8 cellular contexts compared by ENCODE assay signal in the genomic region with DNA sequence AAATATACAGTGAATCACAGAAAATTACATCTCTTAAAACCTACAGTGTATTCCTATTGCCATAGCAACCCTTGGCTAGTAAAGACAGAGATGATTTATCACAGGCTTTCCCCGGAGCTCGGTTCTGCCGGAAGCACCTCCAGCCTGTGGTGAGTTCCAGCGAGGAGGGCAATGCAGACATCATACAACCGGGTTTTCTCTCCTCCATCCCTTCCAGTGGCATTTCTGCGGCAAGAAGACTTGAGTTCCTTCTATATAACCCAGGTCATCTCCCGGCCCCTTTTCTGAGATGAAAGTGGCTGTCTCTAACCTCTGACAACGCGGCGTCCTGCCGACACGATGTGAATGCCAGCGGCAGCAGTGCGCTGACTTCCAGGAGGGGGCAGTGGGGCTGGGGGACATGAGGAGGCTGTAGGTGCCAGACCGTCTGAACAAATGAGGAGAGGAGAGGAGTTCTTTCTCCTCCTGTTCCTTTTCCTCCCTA.
A peak's percentile ranks its signal among the peaks of the same experiment; 100 is the strongest.
DNase-seq lines count a peak whose midpoint lies in the region; ATAC-seq and TF ChIP-seq lines count a peak whose summit lies in the region.

No MANE protein-coding gene starts in this region.

- peaks cover 9% of the 10 kb centered on the region for H3K27me3 Mint-ChIP-seq in activated CD4-positive, alpha-beta T cell treated with anti-CD3 and anti-CD28 coated beads for 36 hours
- H3K27me3 Mint-ChIP-seq in memory B cell: no peaks in the 10 kb centered on the region

- H3K9me3 ChIP-seq in HUES64 (ENCODE audit: insufficient read depth, low read depth, low read length): no peaks in the 10 kb centered on the region

- peaks cover 7% of the 10 kb centered on the region for H3K4me1 ChIP-seq in HUES64 (ENCODE audit: insufficient read depth, low read length)

- DNase-seq in GM04504 (ENCODE audit: low read depth) (peak; percentile 57), coronary artery (ENCODE audit: low spot score) (no peak), memory B cell (ENCODE audit: low spot score in 2 of 2) (peak; percentile 33 to 41)
- DNase-seq in activated CD4-positive, alpha-beta T cell treated with anti-CD3 and anti-CD28 coated beads for 36 hours: peak; percentile 73
- DNase-seq in stimulated activated CD8-positive, alpha-beta memory T cell treated with anti-CD3 and anti-CD28 coated beads, Interleukin-4, amount 100 ng/mL, for 48 hours: peak; percentile 60

- H3K36me3 Mint-ChIP-seq in activated CD4-positive, alpha-beta T cell treated with anti-CD3 and anti-CD28 coated beads for 36 hours (ENCODE audit: low read depth): no peaks in the 10 kb centered on the region
- peaks cover 2% of the 10 kb centered on the region for H3K36me3 Mint-ChIP-seq in memory B cell

- H3K4me3 Mint-ChIP-seq in activated CD4-positive, alpha-beta T cell treated with anti-CD3 and anti-CD28 coated beads for 36 hours: peak overlapping the region; percentile 71
- peak overlapping the region; percentile 78 for H3K4me3 Mint-ChIP-seq in memory B cell

- WGBS in HUES64: 24% methylated on average over 15 of the region's 15 CpGs

- H3K4me3 ChIP-seq in HUES64 (ENCODE audit: low read length): peak overlapping the region; percentile 8; the same call in 1 of the 2 replicates
- peak overlapping the region; percentile 55 for H3K4me3 ChIP-seq in coronary artery

- no peak overlapping the region for H3K27ac ChIP-seq in HUES64 (ENCODE audit: low read depth, low read length)
- no peak overlapping the region for H3K27ac ChIP-seq in coronary artery

- ATAC-seq in activated CD4-positive, alpha-beta T cell treated with anti-CD3 and anti-CD28 coated beads for 36 hours: peak; percentile 84
- ATAC-seq in memory B cell (ENCODE audit: low read depth): peak; percentile 65
- no peak for ATAC-seq in GM21576 (IDR thresholded peaks at IDR 0.05; ENCODE audit: unreplicated experiment)
- no peak for ATAC-seq in HG03460 (IDR thresholded peaks at IDR 0.05; ENCODE audit: unreplicated experiment)

- H3K4me1 Mint-ChIP-seq in activated CD4-positive, alpha-beta T cell treated with anti-CD3 and anti-CD28 coated beads for 36 hours: peaks cover 19% of the 10 kb centered on the region
- peaks cover 38% of the 10 kb centered on the region for H3K4me1 Mint-ChIP-seq in memory B cell

- intact Hi-C loops in activated CD4-positive, alpha-beta T cell treated with anti-CD3 and anti-CD28 coated beads for 36 hours (cut with DNase I, micrococcal nuclease): loop anchor here (1.0 to 5.0 kb wide), 3 partner anchors 35 to 116 kb away; no protein-coding TSS in a partner anchor

- H3K27ac Mint-ChIP-seq in activated CD4-positive, alpha-beta T cell treated with anti-CD3 and anti-CD28 coated beads for 36 hours: peak overlapping the region; percentile 76
- H3K27ac Mint-ChIP-seq in memory B cell: peak overlapping the region; percentile 97

- no peak overlapping the region for H3K9ac ChIP-seq in HUES64 (ENCODE audit: low read depth, low read length)

- no peaks in the 10 kb centered on the region for H3K9me3 Mint-ChIP-seq in activated CD4-positive, alpha-beta T cell treated with anti-CD3 and anti-CD28 coated beads for 36 hours (ENCODE audit: low read depth)
- peaks cover 2% of the 10 kb centered on the region for H3K9me3 Mint-ChIP-seq in memory B cell

- CTCF ChIA-PET in activated CD4-positive, alpha-beta T cell treated with anti-CD3 and anti-CD28 coated beads for 36 hours (lab: Charles Lee): interaction anchor here (0.5 to 1.2 kb wide), 6 partner anchors 31 to 653 kb away, joined by 3 to 5 read pairs (median 3); no protein-coding TSS in a partner anchor

- POLR2A ChIA-PET in activated CD4-positive, alpha-beta T cell treated with anti-CD3 and anti-CD28 coated beads for 36 hours (lab: Charles Lee): interaction anchor here (0.6 kb wide), 2 partner anchors 117 to 173 kb away, joined by 3 to 6 read pairs; no protein-coding TSS in a partner anchor

- H3K36me3 ChIP-seq in HUES64 (ENCODE audit: insufficient read depth, low read length): no peaks in the 10 kb centered on the region

- no peaks in the 10 kb centered on the region for H3K27me3 ChIP-seq in HUES64 (ENCODE audit: insufficient read depth, low read length)

- no peak for TF ChIP-seq CTCF in coronary artery (IDR thresholded peaks at IDR 0.05)

Comparison
In these comparisons a context has a peak if more than half of its experiments do, and no peak if none do; other contexts are left out.
1. ATAC-seq: peak in activated CD4-positive, alpha-beta T cell treated with anti-CD3 and anti-CD28 coated beads for 36 hours (single experiment) and memory B cell (single experiment); none in GM21576 (single experiment) and HG03460 (single experiment).